36 cellular contexts compared by ENCODE assay signal in the genomic region with DNA sequence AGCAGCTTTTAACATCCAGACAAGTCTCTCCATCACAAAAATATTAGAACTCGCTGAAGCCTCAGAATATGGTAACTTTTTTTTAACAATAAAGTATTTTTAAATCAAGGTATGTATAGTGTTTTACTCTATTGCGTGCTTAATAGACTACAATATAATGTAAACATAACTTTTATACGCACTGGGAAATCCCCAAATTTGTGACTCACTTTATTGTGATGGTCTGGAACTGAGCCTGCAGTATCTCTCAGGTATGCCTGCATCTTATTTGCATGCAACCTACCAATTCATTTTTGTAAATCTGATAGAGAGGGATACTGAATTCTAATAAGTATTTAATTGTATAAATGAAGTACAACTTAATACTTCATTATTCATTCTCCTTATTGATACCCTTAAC.
"Had no signal": no experiment of that assay in that cellular context is flagged by ENCODE, and none has a peak within 500 bp of the region (broad histone marks: within the 10 kb centered on the region; RNA-seq: fewer than 3 reads in every experiment).

No MANE protein-coding gene starts in this region.

- H3K27ac Mint-ChIP-seq: activated B cell treated with CpG ODN at 0.5 μM for 24 hours; activated CD4-positive, alpha-beta memory T cell treated with anti-CD3 and anti-CD28 coated beads for 36 hours; activated CD8-positive, alpha-beta memory T cell treated with anti-CD3 and anti-CD28 coated beads, Interleukin-2, amount 10 ng/mL, durations not matched to agents 7 days and 5 days; activated CD8-positive, alpha-beta T cell treated with anti-CD3 and anti-CD28 coated beads, Interleukin-2, amount 10 ng/mL, durations not matched to agents 7 days and 5 days; activated naive CD4-positive, alpha-beta T cell treated with anti-CD3 and anti-CD28 coated beads for 36 hours; activated naive CD4-positive, alpha-beta T cell treated with anti-CD3 and anti-CD28 coated beads, Interleukin-2, amount 50 U/mL, for 24 hours; activated naive CD8-positive, alpha-beta T cell treated with anti-CD3 and anti-CD28 coated beads for 36 hours; activated naive CD8-positive, alpha-beta T cell treated with anti-CD3 and anti-CD28 coated beads, Interleukin-2, amount 50 U/mL, for 24 hours; activated T-helper 1 cell treated with anti-CD3 and anti-CD28 coated beads, Interleukin-12 subunit alpha, Interleukin-12 subunit beta, Interleukin-2, Interleukin-4 antibody, amounts not matched to agents 30 ng/mL and 10 ng/mL and 1 ng/mL, durations not matched to agents 14 hours and 24 hours and 36 hours; activated T-helper 2 cell treated with anti-CD3 and anti-CD28 coated beads, Interferon-gamma antibody, Interleukin-2, Interleukin-4, amounts not matched to agents 10 μg/mL and 5 μg/mL and 100 μg/mL, durations not matched to agents 14 hours and 24 hours and 36 hours; dendritic cell treated with granulocyte-macrophage colony-stimulating factor and Interleukin-4, amounts not matched to agents 40 ng/mL and 50 ng/mL, for 4 days; endodermal cell; T-helper 1 cell treated with Interleukin-12 subunit alpha and Interleukin-12 subunit beta and Interleukin-4 antibody, amounts not matched to agents 30 μg/mL and 1 μg/mL, for 36 hours had no signal

- H3K27ac ChIP-seq: adrenal gland, body of pancreas, coronary artery, dorsolateral prefrontal cortex, esophagus muscularis mucosa, gastroesophageal sphincter, WERI-Rb-1 had no signal

- DNase-seq: activated B cell treated with CpG ODN at 0.5 μM for 24 hours; activated CD4-positive, alpha-beta memory T cell treated with anti-CD3 and anti-CD28 coated beads for 36 hours; activated CD4-positive, alpha-beta T cell treated with anti-CD3 and anti-CD28 coated beads for 48 hours; activated CD4-positive, alpha-beta T cell treated with anti-CD3 and anti-CD28 coated beads, Interleukin-2, amount 50 U/mL, for 1 hour; activated CD8-positive, alpha-beta memory T cell treated with anti-CD3 and anti-CD28 coated beads, Interleukin-2, amount 10 ng/mL, durations not matched to agents 7 days and 5 days; activated CD8-positive, alpha-beta memory T cell treated with anti-CD3 and anti-CD28 coated beads, Interleukin-2, amount 50 U/mL, for 4 hours; activated CD8-positive, alpha-beta T cell treated with anti-CD3 and anti-CD28 coated beads, Interleukin-2, amount 10 ng/mL, durations not matched to agents 7 days and 5 days; activated effector memory CD4-positive, alpha-beta T cell treated with anti-CD3 and anti-CD28 coated beads, Interleukin-2, amount 50 U/mL, for 16 hours; activated naive CD4-positive, alpha-beta T cell treated with anti-CD3 and anti-CD28 coated beads for 36 hours; activated naive CD8-positive, alpha-beta T cell treated with anti-CD3 and anti-CD28 coated beads for 36 hours; activated naive CD8-positive, alpha-beta T cell treated with anti-CD3 and anti-CD28 coated beads, Interleukin-2, amount 50 U/mL, for 24 hours; activated T-cell treated with anti-CD3 and anti-CD28 coated beads, Interleukin-2, amount 50 U/mL, for 1 hour; activated T-cell treated with anti-CD3 and anti-CD28 coated beads, Interleukin-2, amount 50 U/mL, for 48 hours; adrenal gland; amygdala; aorta; body of pancreas; dorsolateral prefrontal cortex; effector memory CD4-positive, alpha-beta T cell; endodermal cell; erythroblast; foreskin melanocyte; head of caudate nucleus; hippocampal formation; T-helper 9 cell; WERI-Rb-1 had no signal

- H3K4me1 ChIP-seq: adrenal gland, body of pancreas, esophagus muscularis mucosa, gastroesophageal sphincter had no signal

- H3K36me3 ChIP-seq: adrenal gland, esophagus muscularis mucosa, gastroesophageal sphincter, WERI-Rb-1 had no signal

- H3K36me3 Mint-ChIP-seq: activated CD4-positive, alpha-beta memory T cell treated with anti-CD3 and anti-CD28 coated beads for 36 hours; activated CD8-positive, alpha-beta memory T cell treated with anti-CD3 and anti-CD28 coated beads, Interleukin-2, amount 10 ng/mL, durations not matched to agents 7 days and 5 days; activated naive CD4-positive, alpha-beta T cell treated with anti-CD3 and anti-CD28 coated beads, Interleukin-2, amount 50 U/mL, for 24 hours; activated naive CD8-positive, alpha-beta T cell treated with anti-CD3 and anti-CD28 coated beads for 36 hours had no signal

- H3K27me3 Mint-ChIP-seq: activated B cell treated with CpG ODN at 0.5 μM for 24 hours; activated CD4-positive, alpha-beta memory T cell treated with anti-CD3 and anti-CD28 coated beads for 36 hours; activated CD8-positive, alpha-beta memory T cell treated with anti-CD3 and anti-CD28 coated beads, Interleukin-2, amount 10 ng/mL, durations not matched to agents 7 days and 5 days; activated naive CD4-positive, alpha-beta T cell treated with anti-CD3 and anti-CD28 coated beads, Interleukin-2, amount 50 U/mL, for 24 hours; activated naive CD8-positive, alpha-beta T cell treated with anti-CD3 and anti-CD28 coated beads for 36 hours; activated naive CD8-positive, alpha-beta T cell treated with anti-CD3 and anti-CD28 coated beads, Interleukin-2, amount 50 U/mL, for 24 hours; central memory CD8-positive, alpha-beta T cell; dendritic cell treated with granulocyte-macrophage colony-stimulating factor and Interleukin-4, amounts not matched to agents 40 ng/mL and 50 ng/mL, for 4 days had no signal

- H3K9me3 Mint-ChIP-seq: activated naive CD4-positive, alpha-beta T cell treated with anti-CD3 and anti-CD28 coated beads, Interleukin-2, amount 50 U/mL, for 24 hours; activated T-helper 1 cell treated with anti-CD3 and anti-CD28 coated beads, Interleukin-12 subunit alpha, Interleukin-12 subunit beta, Interleukin-2, Interleukin-4 antibody, amounts not matched to agents 30 ng/mL and 10 ng/mL and 1 ng/mL, durations not matched to agents 14 hours and 24 hours and 36 hours; dendritic cell treated with granulocyte-macrophage colony-stimulating factor and Interleukin-4, amounts not matched to agents 40 ng/mL and 50 ng/mL, for 4 days; endodermal cell had no signal

- H3K4me1 Mint-ChIP-seq: activated B cell treated with CpG ODN at 0.5 μM for 24 hours; activated CD8-positive, alpha-beta memory T cell treated with anti-CD3 and anti-CD28 coated beads, Interleukin-2, amount 10 ng/mL, durations not matched to agents 7 days and 5 days; activated naive CD4-positive, alpha-beta T cell treated with anti-CD3 and anti-CD28 coated beads, Interleukin-2, amount 50 U/mL, for 24 hours; activated naive CD8-positive, alpha-beta T cell treated with anti-CD3 and anti-CD28 coated beads for 36 hours; activated naive CD8-positive, alpha-beta T cell treated with anti-CD3 and anti-CD28 coated beads, Interleukin-2, amount 50 U/mL, for 24 hours; central memory CD8-positive, alpha-beta T cell had no signal

- H3K4me3 Mint-ChIP-seq: activated B cell treated with CpG ODN at 0.5 μM for 24 hours; activated CD4-positive, alpha-beta memory T cell treated with anti-CD3 and anti-CD28 coated beads for 36 hours; activated CD8-positive, alpha-beta memory T cell treated with anti-CD3 and anti-CD28 coated beads, Interleukin-2, amount 10 ng/mL, durations not matched to agents 7 days and 5 days; activated CD8-positive, alpha-beta T cell treated with anti-CD3 and anti-CD28 coated beads, Interleukin-2, amount 10 ng/mL, durations not matched to agents 7 days and 5 days; activated naive CD4-positive, alpha-beta T cell treated with anti-CD3 and anti-CD28 coated beads for 36 hours; activated naive CD4-positive, alpha-beta T cell treated with anti-CD3 and anti-CD28 coated beads, Interleukin-2, amount 50 U/mL, for 24 hours; activated naive CD8-positive, alpha-beta T cell treated with anti-CD3 and anti-CD28 coated beads for 36 hours; activated naive CD8-positive, alpha-beta T cell treated with anti-CD3 and anti-CD28 coated beads, Interleukin-2, amount 50 U/mL, for 24 hours; activated T-helper 1 cell treated with anti-CD3 and anti-CD28 coated beads, Interleukin-12 subunit alpha, Interleukin-12 subunit beta, Interleukin-2, Interleukin-4 antibody, amounts not matched to agents 30 ng/mL and 10 ng/mL and 1 ng/mL, durations not matched to agents 14 hours and 24 hours and 36 hours; central memory CD8-positive, alpha-beta T cell; dendritic cell treated with granulocyte-macrophage colony-stimulating factor and Interleukin-4, amounts not matched to agents 40 ng/mL and 50 ng/mL, for 4 days; endodermal cell; T-helper 1 cell treated with Interleukin-12 subunit alpha and Interleukin-12 subunit beta and Interleukin-4 antibody, amounts not matched to agents 30 μg/mL and 1 μg/mL, for 36 hours had no signal

- H3K9me3 ChIP-seq: adrenal gland, body of pancreas, esophagus muscularis mucosa, gastroesophageal sphincter had no signal

- H3K4me3 ChIP-seq: adrenal gland, body of pancreas, coronary artery, dorsolateral prefrontal cortex, esophagus muscularis mucosa, gastroesophageal sphincter had no signal

- ATAC-seq: activated CD4-positive, CD25-positive, alpha-beta regulatory T cell treated with anti-CD3 and anti-CD28 coated beads, Interleukin-2, amount 50 U/mL, for 24 hours; activated CD8-positive, alpha-beta memory T cell treated with anti-CD3 and anti-CD28 coated beads, Interleukin-2, amount 10 ng/mL, durations not matched to agents 7 days and 5 days; activated CD8-positive, alpha-beta T cell treated with anti-CD3 and anti-CD28 coated beads, Interleukin-2, amount 10 ng/mL, durations not matched to agents 7 days and 5 days; activated naive CD8-positive, alpha-beta T cell treated with anti-CD3 and anti-CD28 coated beads, Interleukin-2, amount 50 U/mL, for 24 hours; body of pancreas; gastroesophageal sphincter had no signal

- H3K27me3 ChIP-seq: adrenal gland, body of pancreas, dorsolateral prefrontal cortex, esophagus muscularis mucosa, gastroesophageal sphincter had no signal
